ENCODE assay signal across 8 cellular contexts in the genomic region with DNA sequence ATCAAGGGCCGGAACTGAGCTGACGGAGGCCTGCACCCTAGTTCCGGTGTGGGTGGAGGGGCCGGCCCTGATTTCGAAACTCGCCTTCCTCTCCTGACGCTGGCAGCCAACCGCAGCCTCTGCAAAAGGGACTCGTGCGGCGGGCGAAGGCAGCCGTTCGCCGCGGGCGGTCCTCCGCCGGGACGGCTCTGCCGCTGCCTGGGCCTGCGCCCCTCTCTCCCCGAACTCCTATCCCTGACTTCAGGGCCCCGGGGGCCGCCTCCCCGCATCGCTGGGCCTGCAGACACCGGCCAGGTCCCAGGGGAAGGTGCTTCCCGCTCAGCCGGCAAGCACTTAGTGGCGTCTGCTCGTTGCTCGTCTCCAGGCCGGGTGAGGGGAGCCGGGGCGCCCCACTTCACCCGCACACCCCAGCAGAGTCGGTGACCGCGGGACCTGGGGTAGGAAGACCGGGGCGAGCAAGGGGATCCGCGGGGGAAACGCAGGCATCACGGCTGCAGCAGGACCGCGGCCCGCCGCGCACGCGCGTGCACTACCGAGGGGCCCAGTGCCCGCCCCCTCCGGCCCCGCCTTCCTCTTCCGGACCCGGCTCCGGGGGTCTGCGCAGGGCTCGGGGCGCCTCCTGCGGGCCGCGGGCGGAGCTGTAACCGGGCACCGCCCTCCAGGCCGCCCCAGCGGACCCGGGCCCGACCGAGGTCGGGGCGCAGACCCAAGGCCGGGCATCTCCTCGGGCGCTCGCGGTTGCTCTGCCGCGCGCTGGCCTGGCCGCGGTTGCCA. TPM values are rescaled to one million over a fixed set of nuclear protein-coding genes. Genes with fewer than 3 reads are reported as not detected.
A peak's percentile ranks its signal among the peaks of the same experiment; 100 is the strongest.
DNase-seq lines count a peak whose midpoint lies in the region; ATAC-seq lines count a peak whose summit lies in the region.

No MANE protein-coding gene starts in this region.

- H3K27me3 ChIP-seq in layer of hippocampus (ENCODE audit: control insufficient read depth, insufficient read depth, low read length), result no peaks in the 10 kb centered on the region

- peak; percentile 96 for DNase-seq in AML-193 (lab: John Stamatoyannopoulos, UW)
- peak; percentile 57 to 86 for DNase-seq in NCI-H446 (lab: John Stamatoyannopoulos, UW)
- DNase-seq in cerebellum (ENCODE audit: low spot score), result peak; percentile 87
- DNase-seq in stimulated activated CD4-positive, alpha-beta T cell treated with anti-CD3 and anti-CD28 coated beads, Interleukin-1b, Interleukin-23, amount 100 ng/mL, for 1 hour (ENCODE audit: low read depth in 2 of 2), result peak; percentile 68 to 70

- ATAC-seq in GM18909 (IDR thresholded peaks at IDR 0.05; ENCODE audit: poor library complexity, unreplicated experiment) (peak; percentile 74), HG03139 (IDR thresholded peaks at IDR 0.05; ENCODE audit: unreplicated experiment) (peak; percentile 63)
- peak; percentile 71 to 73 for ATAC-seq in activated CD4-positive, CD25-positive, alpha-beta regulatory T cell treated with anti-CD3 and anti-CD28 coated beads, Interleukin-2, amount 50 U/mL, for 24 hours

- peak overlapping the region; percentile 88 for H3K27ac ChIP-seq in layer of hippocampus (ENCODE audit: low read depth, low read length)

RNA-seq across cellular contexts. Expression of a gene that starts 0.5 kb away (rescaled TPM):
- 31.1 TPM for total RNA-seq in cerebellum

RNA-seq across cellular contexts. Expression of a gene that starts 14.7 kb away (rescaled TPM):
- 3.4 TPM for total RNA-seq in cerebellum

RNA-seq across cellular contexts. Expression of a gene that starts 22.4 kb away (rescaled TPM):
- 32.6 TPM for total RNA-seq in cerebellum

Comparison
In these comparisons a context has a peak if more than half of its experiments do, and no peak if none do; other contexts are left out.
1. Peak in every context shown above with its lines: DNase-seq, ATAC-seq and H3K27ac ChIP-seq.